ENCODE assay signal across 8 cellular contexts in genomic region chr3:36648241-36649034, GRCh38.
A peak's percentile ranks its signal among the peaks of the same experiment; 100 is the strongest.
DNase-seq lines count a peak whose midpoint lies in the region; ATAC-seq and TF ChIP-seq lines count a peak whose summit lies in the region.

No MANE protein-coding gene starts in this region.

- intact Hi-C loops in Right ventricle myocardium superior (cut with DNase I), result no loop called here

- no peak for TF ChIP-seq CTCF in retinal pigment epithelial cell (conservative IDR thresholded peaks at IDR 0.05; ENCODE audit: low read depth, low read length)

- H3K4me3 ChIP-seq in retinal pigment epithelial cell (ENCODE audit: low read length), result no peak overlapping the region

- ATAC-seq in GM18867 (IDR thresholded peaks at IDR 0.05; ENCODE audit: unreplicated experiment) (peak; percentile 77), HG02981 (IDR thresholded peaks at IDR 0.05; ENCODE audit: unreplicated experiment) (peak; percentile 93), SK-N-SH treated with all-trans-retinoic acid at 6 μM for 48 hours (peak; percentile 90), Right ventricle myocardium superior (ENCODE audit: poor library complexity) (no peak)

- DNase-seq in retinal pigment epithelial cell (ENCODE audit: low read depth) (peak; percentile 80), SIG-M5 (lab: John Stamatoyannopoulos, UW) (no peak), NCI-H1694 (lab: John Stamatoyannopoulos, UW) (no peak), KG1 (lab: John Stamatoyannopoulos, UW) (no peak), Right ventricle myocardium superior (no peak)

TF ChIP-seq in SK-N-SH treated with all-trans-retinoic acid at 6 μM for 48 hours, 23 proteins besides CTCF, POLR2A, EP300 and RAD21:
- TF ChIP-seq POU6F1 (CRISPR knock-in tag; IDR thresholded peaks at IDR 0.05; ENCODE audit: borderline replicate concordance, low read depth), result no peak
- 0 out of 2 replicates have a peak, but pooled peaks have one; percentile 17 for TF ChIP-seq TOX (CRISPR knock-in tag; IDR thresholded peaks at IDR 0.05; ENCODE audit: borderline replicate concordance)
- TF ChIP-seq ZFP3 (CRISPR knock-in tag; IDR thresholded peaks at IDR 0.05), result no peak
- TF ChIP-seq CREB5 (CRISPR knock-in tag; IDR thresholded peaks at IDR 0.05; ENCODE audit: low read depth), result peak; percentile 52; the same call in 1 of the 2 replicates
- no peak for TF ChIP-seq TSHZ2 (CRISPR knock-in tag; IDR thresholded peaks at IDR 0.05)
- 0 out of 2 replicates have a peak, but pooled peaks have one; percentile 12 for TF ChIP-seq SNAI2 (CRISPR knock-in tag; IDR thresholded peaks at IDR 0.05)
- TF ChIP-seq ISL1 (CRISPR knock-in tag; IDR thresholded peaks at IDR 0.05), result peak; percentile 88
- peak; percentile 17; the same call in 1 of the 2 replicates for TF ChIP-seq ESRRG (CRISPR knock-in tag; IDR thresholded peaks at IDR 0.05)
